In genomic region chr7:45888185-45888992, GRCh38 we compare ENCODE assay signal across 9 cellular contexts. TPM values are rescaled to one million over a fixed set of nuclear protein-coding genes. Genes with fewer than 3 reads are reported as not detected.
DNase-seq lines count a peak whose midpoint lies in the region; ATAC-seq, FAIRE-seq and TF ChIP-seq lines count a peak whose summit lies in the region.
"Had no signal": no experiment of that assay in that cellular context is flagged by ENCODE, and none has a peak within 500 bp of the region (broad histone marks: within the 10 kb centered on the region; RNA-seq: fewer than 3 reads in every experiment).

Gene IGFBP1 (plus strand): TSS chr7:45888488. CDS start chr7:45888653, 165 bp downstream.

- H3K9me3 ChIP-seq in MM.1S (replicated peaks; ENCODE audit: insufficient read depth, low read length) (no peaks in the 10 kb centered on the region), H1 (ENCODE audit: insufficient read depth in 2 of 2, low read depth in 1 of 2, low read length in 1 of 2) (no peaks in the 10 kb centered on the region), mesodermal cell (ENCODE audit: control insufficient read depth, low read length) (no peaks in the 10 kb centered on the region)

- no peaks in the 10 kb centered on the region for H3K4me1 ChIP-seq in MM.1S (ENCODE audit: low read length)
- peaks cover 2 to 15% (median 9%) of the 10 kb centered on the region in 4 experiments for H3K4me1 ChIP-seq in H1 (replicated peaks in 1 of 4; ENCODE audit: control insufficient read depth in 3 of 4, insufficient read depth in 4 of 4, low read length in 3 of 4)
- H3K4me1 ChIP-seq in mesodermal cell (ENCODE audit: control insufficient read depth, insufficient read depth, low read length, poor library complexity, severe bottlenecking) = peaks cover 11% of the 10 kb centered on the region

- H2BK12ac ChIP-seq in H1 (ENCODE audit: low read depth, low read length) = peak within 1 kb of the TSS; percentile 80; the same call in 1 of the 2 replicates

- H3K4me1 Mint-ChIP-seq in T-cell = peaks cover 0 to 5% (median 2%) of the 10 kb centered on the region in 3 donors

- H3K27ac Mint-ChIP-seq in T-cell = no peak within 1 kb of the TSS
- H3K27ac Mint-ChIP-seq: activated T-helper 2 cell treated with anti-CD3 and anti-CD28 coated beads, Interferon-gamma antibody, Interleukin-2, Interleukin-4, amounts not matched to agents 10 μg/mL and 5 μg/mL and 100 μg/mL, durations not matched to agents 14 hours and 24 hours and 36 hours had no signal

- no peak within 1 kb of the TSS for H3K56ac ChIP-seq in H1 (replicated peaks; ENCODE audit: insufficient read length, low read depth, low read length)

- no peak within 1 kb of the TSS for H4K91ac ChIP-seq in H1 (replicated peaks; ENCODE audit: insufficient read length, low read length)

- H3K36me3 ChIP-seq in MM.1S (replicated peaks; ENCODE audit: insufficient read depth, low read length) (no peaks in the 10 kb centered on the region), H1 (ENCODE audit: control insufficient read depth in 2 of 4, insufficient read depth in 4 of 4, low read length in 3 of 4) (no peaks in the 10 kb centered on the region), mesodermal cell (ENCODE audit: control insufficient read depth, insufficient read depth, low read length) (no peaks in the 10 kb centered on the region)

- H2BK15ac ChIP-seq in H1 (ENCODE audit: low read length) = no peak within 1 kb of the TSS

- no peaks in the 10 kb centered on the region for H3K36me3 Mint-ChIP-seq in T-cell

- CTCF ChIA-PET in H1 (lab: Charles Lee; ENCODE audit: partially characterized antibody) (interaction anchor here (0.5 to 3.8 kb wide), 8 partner anchors 17 to 1330 kb away, joined by 3 to 22 read pairs (median 5); no protein-coding TSS in a partner anchor), T-cell (lab: Charles Lee) (no interaction called here)

- peaks cover 66 to 70% of the 10 kb centered on the region in 2 donors for H3K27me3 Mint-ChIP-seq in T-cell

- TF ChIP-seq RAD21 in H1 (IDR thresholded peaks at IDR 0.05 in 1 of 2, conservative IDR thresholded peaks at IDR 0.05 in 1 of 2; ENCODE audit: low read depth in 2 of 2, low read length in 2 of 2) = no peak

- ATAC-seq in T-cell (replicated peaks in 1 of 4) = no peak

- no peak within 1 kb of the TSS for H3K14ac ChIP-seq in H1 (ENCODE audit: insufficient read length)

- 10% methylated on average over 49 of the region's 73 CpGs; no CpG with 5 or more reads in 1 of the 2 experiments for WGBS in H1 (ENCODE audit: extremely low coverage in 1 of 2, insufficient coverage in 1 of 2, insufficient read length in 1 of 2, insufficient replicate concordance in 2 of 2, low coverage in 1 of 2, low lambda C conversion rate in 2 of 2, missing lambda C conversion rate in 1 of 2), 2 experiments
- 12 to 16% methylated on average over 67 to 71 of the region's 73 CpGs for WGBS in mesodermal cell (ENCODE audit: insufficient coverage in 2 of 2), 2 experiments

- no peak within 1 kb of the TSS for H2BK5ac ChIP-seq in H1 (ENCODE audit: low read depth, low read length)

- no peak within 1 kb of the TSS for H3K4me3 Mint-ChIP-seq in T-cell

- H3K9ac ChIP-seq in MM.1S (ENCODE audit: low read length) (no peak within 1 kb of the TSS), H1 (replicated peaks in 1 of 4; ENCODE audit: extremely low read depth in 1 of 4, low read depth in 3 of 4, low read length in 3 of 4) (peak within 1 kb of the TSS in 1 of 4 experiments; percentile 51; a peak in 1 of 7 replicates)

- no peak within 1 kb of the TSS; the same call in 1 of the 2 replicates for H2BK20ac ChIP-seq in H1 (ENCODE audit: low read length)

- no peak within 1 kb of the TSS for H4K8ac ChIP-seq in H1 (ENCODE audit: extremely low read depth, insufficient read depth, low read length)

- H3K4me3 ChIP-seq in MM.1S (ENCODE audit: low read length) = peak within 1 kb of the TSS; percentile 40; the same call in 1 of the 2 replicates
- peak within 1 kb of the TSS; percentile 36 to 60 (median 44); a peak in 7 of 8 replicates for H3K4me3 ChIP-seq in H1 (ENCODE audit: extremely low read depth in 1 of 4, insufficient read depth in 2 of 4, low read depth in 3 of 4, low read length in 4 of 4)
- H3K4me3 ChIP-seq in mesodermal cell (ENCODE audit: extremely low read depth, insufficient read depth, low read length, poor library complexity, severe bottlenecking) = peak within 1 kb of the TSS; percentile 28

- no peaks in the 10 kb centered on the region for H3K9me2 ChIP-seq in MM.1S (replicated peaks; ENCODE audit: insufficient read depth, low read length)

- TF ChIP-seq CTCF in MM.1S (IDR thresholded peaks at IDR 0.05; ENCODE audit: low read length) = no peak
- TF ChIP-seq CTCF in H1 (IDR thresholded peaks at IDR 0.05; ENCODE audit: control extremely low read depth in 1 of 3, insufficient read depth in 1 of 3, low read depth in 1 of 3, low read length in 3 of 3) = no peak

- no peaks in the 10 kb centered on the region for H3K27me3 ChIP-seq in MM.1S (replicated peaks; ENCODE audit: insufficient read depth, low read length)
- H3K27me3 ChIP-seq in H1 (replicated peaks in 1 of 4; ENCODE audit: control insufficient read depth in 3 of 4, extremely low read depth in 1 of 4, insufficient read depth in 3 of 4, low read length in 3 of 4) = peaks cover 23 to 42% (median 35%) of the 10 kb centered on the region in 4 experiments

- peak within 1 kb of the TSS; percentile 40; the same call in 1 of the 2 replicates for H2AFZ ChIP-seq in MM.1S (ENCODE audit: low read length)
- no peak within 1 kb of the TSS for H2AFZ ChIP-seq in H1 (ENCODE audit: low read length)

- no peak within 1 kb of the TSS for H2AK5ac ChIP-seq in H1 (ENCODE audit: low read depth, low read length)

- H2BK120ac ChIP-seq in H1 (replicated peaks; ENCODE audit: low read depth, low read length) = no peak within 1 kb of the TSS

- H3K79me2 ChIP-seq in MM.1S (ENCODE audit: low read length) (no peaks in the 10 kb centered on the region), H1 (ENCODE audit: control insufficient read depth in 1 of 2, insufficient read depth in 2 of 2, low read length in 2 of 2) (no peaks in the 10 kb centered on the region)

- H4K5ac ChIP-seq in H1 (ENCODE audit: insufficient read length, low read depth, low read length) = no peak within 1 kb of the TSS

- TF ChIP-seq POLR2A in H1 (IDR thresholded peaks at IDR 0.05; ENCODE audit: control extremely low read depth in 1 of 2, low read depth in 2 of 2, low read length in 2 of 2) = no peak

- no peak within 1 kb of the TSS; the same call in none of the 2 replicates for H3K18ac ChIP-seq in H1 (ENCODE audit: extremely low read depth, low read length)

- H4K20me1 ChIP-seq in MM.1S (ENCODE audit: insufficient read depth, low read length) (no peaks in the 10 kb centered on the region), H1 (replicated peaks in 1 of 2; ENCODE audit: control insufficient read depth in 1 of 2, insufficient read depth in 2 of 2, low read length in 2 of 2) (no peaks in the 10 kb centered on the region)

- POLR2A ChIA-PET in H1 (lab: Charles Lee; ENCODE audit: partially characterized antibody) = interaction anchor here (1.1 kb wide), 1 partner anchor 33 kb away, joined by 5 read pairs; the partner anchor contains the start of gene IGFBP3
- POLR2A ChIA-PET in T-cell (lab: Charles Lee) = no interaction called here

- H3K23ac ChIP-seq in H1 (ENCODE audit: insufficient read length) = no peak within 1 kb of the TSS

- H3F3A ChIP-seq in MM.1S (ENCODE audit: insufficient read depth, low read length) = no peaks in the 10 kb centered on the region

- H3K4me2 ChIP-seq in MM.1S (ENCODE audit: low read depth, low read length) (peak within 1 kb of the TSS; percentile 53; the same call in 1 of the 2 replicates), H1 (ENCODE audit: insufficient read depth in 1 of 2, low read depth in 2 of 2, low read length in 2 of 2) (peak within 1 kb of the TSS; percentile 92 to 94)

- no peaks in the 10 kb centered on the region for H3K79me1 ChIP-seq in H1 (ENCODE audit: low read depth, low read length)

- no peaks in the 10 kb centered on the region for H3K9me3 Mint-ChIP-seq in T-cell
- H3K9me3 Mint-ChIP-seq: activated T-helper 2 cell treated with anti-CD3 and anti-CD28 coated beads, Interferon-gamma antibody, Interleukin-2, Interleukin-4, amounts not matched to agents 10 μg/mL and 5 μg/mL and 100 μg/mL, durations not matched to agents 14 hours and 24 hours and 36 hours had no signal

- H3K27ac ChIP-seq in MM.1S (ENCODE audit: low read length) (no peak within 1 kb of the TSS), H1 (ENCODE audit: low read depth, low read length) (no peak within 1 kb of the TSS), mesodermal cell (ENCODE audit: low read depth, low read length, severe bottlenecking) (no peak within 1 kb of the TSS)

- FAIRE-seq in H1 (lab: Jason Lieb, UNC) = no peak

- DNase-seq in AG08396 (ENCODE audit: low spot score) (peak; percentile 66), MM.1S (no peak), H1 (ENCODE audit: low read depth in 1 of 2, low spot score in 2 of 2) (peak in 1 of 2 experiments; percentile 60), medulla oblongata (ENCODE audit: extremely low spot score) (no peak), T-cell (no peak)
- no peak for DNase-seq in activated CD4-positive, alpha-beta T cell treated with anti-CD3 and anti-CD28 coated beads for 48 hours
- DNase-seq in activated CD4-positive, CD25-positive, alpha-beta regulatory T cell (lab: John Stamatoyannopoulos, UW) = no peak

- H3K23me2 ChIP-seq in H1 (ENCODE audit: low read depth, low read length) = peaks cover 11% of the 10 kb centered on the region; the same call in 1 of the 2 replicates

- TF ChIP-seq EP300 in H1 (IDR thresholded peaks at IDR 0.05; ENCODE audit: borderline replicate concordance in 1 of 2, low read depth in 2 of 2, low read length in 2 of 2) = no peak

- no peak within 1 kb of the TSS for H3K4ac ChIP-seq in H1 (replicated peaks; ENCODE audit: insufficient read length, low read depth, low read length)

RNA-seq across cellular contexts. Expression of gene IGFBP1, which starts in this region (rescaled TPM):
- not detected in 2 replicates for total RNA-seq in H1 (2021; fragmentation: NEBNext Ultra II Directional; extraction: Animal tissue kit (Norgen Biotek cat#: 25700))
- polyA plus RNA-seq in H1 (2011; rRNA removed) = not detected in 2 replicates
- polyA plus RNA-seq in H1 (2011; cell fraction: cytosol; rRNA removed) = 0.23 TPM
- polyA plus RNA-seq in H1 (2011; cell fraction: nucleus; rRNA removed) = not detected
- not detected in 4 replicates for polyA plus RNA-seq in H1 (2012, experiment 1 of 2)
- polyA plus RNA-seq in H1 (2012, experiment 2 of 2) = 0.26 TPM
- polyA plus RNA-seq in H1 (2013, experiment 1 of 2) = 0.10 TPM
- 0.04 TPM for polyA plus RNA-seq in H1 (2013, experiment 2 of 2)
- not detected in 2 replicates for polyA minus RNA-seq in H1 (2011; rRNA and poly(A)+ RNA removed)
- polyA minus RNA-seq in H1 (2011; cell fraction: cytosol; rRNA and poly(A)+ RNA removed) = not detected
- polyA minus RNA-seq in H1 (2011; cell fraction: nucleus; rRNA and poly(A)+ RNA removed) = not detected
- polyA plus RNA-seq in mesodermal cell (2013, experiment 1 of 2) = 0.22 TPM
- not detected for polyA plus RNA-seq in mesodermal cell (2013, experiment 2 of 2)
- under 1 TPM in 2 of 5 donors, not detected in 3; 0.38 to 0.44 TPM for total RNA-seq in T-cell
- total RNA-seq: activated T-helper 2 cell treated with anti-CD3 and anti-CD28 coated beads, Interferon-gamma antibody, Interleukin-2, Interleukin-4, amounts not matched to agents 10 μg/mL and 5 μg/mL and 100 μg/mL, durations not matched to agents 14 hours and 24 hours and 36 hours had no signal
